1 cellular context compared by ENCODE assay signal in genomic region chr6:46652603-46653438, GRCh38.
TF ChIP-seq lines count a peak whose summit lies in the region.

Gene CYP39A1 (minus strand): TSS chr6:46652818. CDS start chr6:46652582, 236 bp downstream.
Gene SLC25A27 (plus strand): TSS chr6:46652975. CDS start chr6:46653193, 218 bp downstream.

TF ChIP-seq in GM12878, 131 proteins besides CTCF, POLR2A, EP300 and RAD21 (continued from another document):
- TF ChIP-seq ETV6 (conservative IDR thresholded peaks at IDR 0.05 in 1 of 2, IDR thresholded peaks at IDR 0.05 in 1 of 2; ENCODE audit: borderline replicate concordance in 1 of 2, low read depth in 1 of 2) (no peak), ZNF217 (IDR thresholded peaks at IDR 0.05) (no peak), PAX8 (IDR thresholded peaks at IDR 0.05) (no peak), MYB (IDR thresholded peaks at IDR 0.05; ENCODE audit: borderline replicate concordance, low read depth, low read length) (no peak), NBN (IDR thresholded peaks at IDR 0.05) (no peak)
